8 cellular contexts compared by ENCODE assay signal in genomic region chr2:46555011-46555410, GRCh38.
A peak's percentile ranks its signal among the peaks of the same experiment; 100 is the strongest.
DNase-seq lines count a peak whose midpoint lies in the region; ATAC-seq and TF ChIP-seq lines count a peak whose summit lies in the region.

No MANE protein-coding gene starts in this region.

- TF ChIP-seq CTCF in DOHH2 (IDR thresholded peaks at IDR 0.05; ENCODE audit: low read depth, low read length, poor library complexity, severe bottlenecking) (peak; percentile 79), OCI-LY1 (IDR thresholded peaks at IDR 0.05; ENCODE audit: low read length) (peak; percentile 81), parathyroid adenoma (IDR thresholded peaks at IDR 0.05) (peak; percentile 23)

- no peak for ATAC-seq in GM19452 (IDR thresholded peaks at IDR 0.05; ENCODE audit: unreplicated experiment)
- ATAC-seq in GM21737 (IDR thresholded peaks at IDR 0.05; ENCODE audit: unreplicated experiment), result no peak
- ATAC-seq in HG03565 (IDR thresholded peaks at IDR 0.05; ENCODE audit: unreplicated experiment), result no peak

- H3K27ac ChIP-seq in DOHH2 (ENCODE audit: low read depth, low read length) (no peak overlapping the region), OCI-LY1 (ENCODE audit: low read depth, low read length, poor library complexity, severe bottlenecking) (peak overlapping the region; percentile 1), caudate nucleus (ENCODE audit: low read depth, low read length) (peak overlapping the region; percentile 52), parathyroid adenoma (no peak overlapping the region)

- H4K20me1 ChIP-seq in DOHH2 (ENCODE audit: control insufficient read depth, insufficient read depth, low read depth, low read length), result no peaks in the 10 kb centered on the region
- H4K20me1 ChIP-seq in OCI-LY1 (ENCODE audit: insufficient read depth, low read length), result no peaks in the 10 kb centered on the region

- H2AFZ ChIP-seq in OCI-LY1 (ENCODE audit: low read length) (no peak overlapping the region), parathyroid adenoma (no peak overlapping the region)

- no peak overlapping the region; the same call in 1 of the 2 replicates for H3K4me2 ChIP-seq in DOHH2 (ENCODE audit: low read length)
- H3K4me2 ChIP-seq in OCI-LY1 (ENCODE audit: low read length), result no peak overlapping the region
- H3K4me2 ChIP-seq in parathyroid adenoma (ENCODE audit: low read length), result no peak overlapping the region

- CTCF ChIA-PET in HEK293T (lab: Yijun Ruan, JAX), result interaction anchor here (1.2 kb wide), 1 partner anchor 8 kb away, joined by 3 read pairs; no protein-coding TSS in a partner anchor

- H3K9ac ChIP-seq in OCI-LY1 (ENCODE audit: low read length), result no peak overlapping the region
- no peak overlapping the region for H3K9ac ChIP-seq in parathyroid adenoma

- H3K79me2 ChIP-seq in DOHH2 (ENCODE audit: control insufficient read depth, low read length) (peaks cover 93% of the 10 kb centered on the region), OCI-LY1 (ENCODE audit: insufficient read depth, low read length) (peaks cover 40% of the 10 kb centered on the region), parathyroid adenoma (peaks cover 65% of the 10 kb centered on the region)

- peaks cover 60% of the 10 kb centered on the region for H3K36me3 ChIP-seq in DOHH2 (ENCODE audit: control insufficient read depth, low read length)
- peaks cover 23% of the 10 kb centered on the region for H3K36me3 ChIP-seq in OCI-LY1 (ENCODE audit: insufficient read depth, low read length)
- no peaks in the 10 kb centered on the region for H3K36me3 ChIP-seq in parathyroid adenoma (ENCODE audit: control insufficient read depth, insufficient read depth, low read length)

- H3K9me3 ChIP-seq in DOHH2 (ENCODE audit: control insufficient read depth, insufficient read depth, low read length), result no peaks in the 10 kb centered on the region
- H3K9me3 ChIP-seq in OCI-LY1 (ENCODE audit: low read length), result no peaks in the 10 kb centered on the region
- no peaks in the 10 kb centered on the region for H3K9me3 ChIP-seq in parathyroid adenoma (ENCODE audit: control insufficient read depth, low read length)

- POLR2A ChIA-PET in HEK293T (lab: Yijun Ruan, JAX), result no interaction called here

- H3K4me1 ChIP-seq in DOHH2 (ENCODE audit: control insufficient read depth, low read length) (peaks cover 84% of the 10 kb centered on the region), OCI-LY1 (ENCODE audit: insufficient read depth, low read length, severe bottlenecking) (peaks cover 59% of the 10 kb centered on the region), parathyroid adenoma (peaks cover 3% of the 10 kb centered on the region)

- H3K27me3 ChIP-seq in DOHH2 (ENCODE audit: control insufficient read depth, low read length) (no peaks in the 10 kb centered on the region), OCI-LY1 (ENCODE audit: insufficient read depth, low read length) (no peaks in the 10 kb centered on the region), parathyroid adenoma (ENCODE audit: control insufficient read depth, insufficient read depth, low read length) (no peaks in the 10 kb centered on the region)

- H3K4me3 ChIP-seq in DOHH2 (ENCODE audit: low read length) (no peak overlapping the region), OCI-LY1 (ENCODE audit: low read depth, low read length, poor library complexity, severe bottlenecking) (no peak overlapping the region), parathyroid adenoma (ENCODE audit: low read depth, low read length) (no peak overlapping the region)

- DNase-seq in caudate nucleus (lab: John Stamatoyannopoulos, UW), result no peak
- no peak for DNase-seq in HEK293T (ENCODE audit: extremely low spot score)

- H3F3A ChIP-seq in DOHH2 (ENCODE audit: control insufficient read depth, insufficient read depth) (peaks cover 3% of the 10 kb centered on the region; the same call in 1 of the 2 replicates), OCI-LY1 (ENCODE audit: insufficient read depth, low read length) (no peaks in the 10 kb centered on the region)

- H3K9me2 ChIP-seq in DOHH2 (replicated peaks; ENCODE audit: control insufficient read depth, low read length) (no peaks in the 10 kb centered on the region), OCI-LY1 (ENCODE audit: low read depth, low read length) (no peaks in the 10 kb centered on the region)

TF ChIP-seq in HEK293T, 16 proteins besides CTCF, POLR2A, EP300 and RAD21:
- TF ChIP-seq PKNOX1 (IDR thresholded peaks at IDR 0.05) (no peak), FOXA1 (IDR thresholded peaks at IDR 0.05) (no peak), NFRKB (IDR thresholded peaks at IDR 0.05) (no peak), FOXK2 (IDR thresholded peaks at IDR 0.05) (no peak), CTBP1 (IDR thresholded peaks at IDR 0.05; ENCODE audit: borderline replicate concordance) (no peak), SP1 (IDR thresholded peaks at IDR 0.05) (no peak), SUZ12 (IDR thresholded peaks at IDR 0.05) (no peak), TARDBP (IDR thresholded peaks at IDR 0.05) (no peak), ELF4 (IDR thresholded peaks at IDR 0.05) (no peak), ARNT (IDR thresholded peaks at IDR 0.05) (no peak), FOXM1 (IDR thresholded peaks at IDR 0.05; ENCODE audit: borderline replicate concordance) (no peak)
TF ChIP-seq in HEK293T: peak in this region for 0.

Comparison
In these comparisons a context has a peak if more than half of its experiments do, and no peak if none do; other contexts are left out.
1. H3K27ac ChIP-seq: peak in OCI-LY1 (single experiment) and caudate nucleus (single experiment); none in DOHH2 (single experiment) and parathyroid adenoma (single experiment).
2. CTCF ChIP-seq: peak in every context shown above with its lines; median percentile 81 in OCI-LY1; 79 in DOHH2; 23 in parathyroid adenoma.